Comparison of ENCODE assay signal across 8 cellular contexts in the genomic region with DNA sequence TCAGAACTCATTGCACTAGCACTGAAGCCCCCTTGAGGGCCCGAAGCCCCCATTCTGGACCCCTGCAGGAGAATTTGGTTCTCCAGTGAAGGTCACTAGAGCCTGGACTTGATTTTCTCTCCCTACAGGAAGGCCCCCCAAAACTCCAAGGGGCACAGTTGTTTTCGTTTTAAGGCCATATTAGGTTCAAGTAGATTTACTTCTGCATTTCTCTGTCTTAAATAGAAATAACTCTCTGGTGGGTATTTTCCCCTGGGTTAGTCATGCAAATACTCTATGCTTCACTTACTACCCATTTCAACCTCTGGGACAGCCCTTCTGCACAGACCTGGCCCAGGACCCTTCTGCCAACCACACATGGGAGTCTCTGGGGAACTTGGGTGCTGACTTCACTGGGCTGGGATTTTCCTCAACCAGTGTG. TPM values are rescaled to one million over a fixed set of nuclear protein-coding genes. Genes with fewer than 3 reads are reported as not detected.
DNase-seq lines count a peak whose midpoint lies in the region; ATAC-seq and TF ChIP-seq lines count a peak whose summit lies in the region.

No MANE protein-coding gene starts in this region.

- H3K27me3 Mint-ChIP-seq in nephron progenitor cell (ENCODE audit: low read depth, poor library complexity), result peaks cover 11% of the 10 kb centered on the region

- H3K36me3 Mint-ChIP-seq in nephron progenitor cell (ENCODE audit: low read depth), result no peaks in the 10 kb centered on the region

- no peaks in the 10 kb centered on the region for H3K9me3 Mint-ChIP-seq in nephron progenitor cell

- H3K27ac Mint-ChIP-seq in nephron progenitor cell, result no peak overlapping the region

- H3K9me3 ChIP-seq in ascending aorta, result no peaks in the 10 kb centered on the region

- peaks cover 2 to 23% of the 10 kb centered on the region in 2 donors for H3K4me1 ChIP-seq in ascending aorta

- H3K36me3 ChIP-seq in ascending aorta, result no peaks in the 10 kb centered on the region

- no peaks in the 10 kb centered on the region for H3K27me3 ChIP-seq in ascending aorta

- DNase-seq in Daoy (ENCODE audit: low read depth), result peak; percentile 35
- peak in 1 of 2 donors; percentile 62 for DNase-seq in ascending aorta (ENCODE audit: low spot score in 2 of 2)
- DNase-seq in nephron progenitor cell, result no peak
- no peak for DNase-seq in COR-L47 (lab: John Stamatoyannopoulos, UW)
- DNase-seq in NCI-H2196 treated with DMSO at 0.1 percent for 48 hours (lab: John Stamatoyannopoulos, UW; ENCODE audit: unreplicated experiment), result no peak
- no peak for DNase-seq in activated naive CD4-positive, alpha-beta T cell treated with anti-CD3 and anti-CD28 coated beads, Interleukin-2, amount 50 U/mL, for 16 hours

- ATAC-seq in GM19452 (IDR thresholded peaks at IDR 0.05; ENCODE audit: unreplicated experiment), result peak; percentile 42
- peak; percentile 43 for ATAC-seq in HG03439 (IDR thresholded peaks at IDR 0.05; ENCODE audit: unreplicated experiment)

- peaks cover 32% of the 10 kb centered on the region for H3K4me1 Mint-ChIP-seq in nephron progenitor cell

- H3K27ac ChIP-seq in ascending aorta, result peak overlapping the region; percentile 98 to 99

- intact Hi-C loops in ascending aorta (cut with DNase I), result loop anchor here (10.0 kb wide), 1 partner anchor 360 kb away; no protein-coding TSS in a partner anchor

- no peak for TF ChIP-seq CTCF in ascending aorta (IDR thresholded peaks at IDR 0.05)
- no peak for TF ChIP-seq CTCF in nephron progenitor cell (IDR thresholded peaks at IDR 0.05)

- peak overlapping the region; percentile 85 for H3K4me3 Mint-ChIP-seq in nephron progenitor cell

- H3K4me3 ChIP-seq in ascending aorta, result peak overlapping the region; percentile 68 to 73

RNA-seq across cellular contexts. Expression of a gene that starts 41.6 kb away (rescaled TPM):
- total RNA-seq in Daoy (2014; rRNA removed; shearing (Covaris generic)), result 64.0 and 69.1 TPM in 2 replicates
- total RNA-seq in ascending aorta, result 20.8 TPM

RNA-seq across cellular contexts. Expression of a gene that starts 48.8 kb away (rescaled TPM):
- 8.9 and 9.1 TPM in 2 replicates for total RNA-seq in Daoy (2014; rRNA removed; shearing (Covaris generic))
- 40.1 TPM for total RNA-seq in ascending aorta
